10 cellular contexts compared by ENCODE assay signal in the genomic region with DNA sequence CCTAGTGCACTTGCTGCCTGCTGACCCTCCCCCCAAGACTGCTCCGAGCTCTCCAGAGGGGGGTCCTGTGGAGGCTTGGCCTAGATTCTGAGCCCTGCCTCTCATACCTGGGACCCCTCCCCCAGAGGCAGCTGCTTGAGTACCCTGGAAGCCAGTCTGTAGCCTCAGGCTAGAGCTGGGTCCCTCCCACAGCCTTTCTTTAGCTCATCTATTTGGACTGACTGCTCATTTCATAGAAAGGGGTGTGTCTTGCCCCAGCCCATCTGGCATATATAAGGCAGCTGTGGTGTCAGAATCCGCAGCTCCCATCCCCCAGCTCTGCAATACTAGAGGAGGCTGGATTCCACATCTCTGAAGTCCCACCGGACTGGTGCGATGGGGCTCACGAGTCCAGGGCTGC. TPM values are rescaled to one million over a fixed set of nuclear protein-coding genes. Genes with fewer than 3 reads are reported as not detected.
DNase-seq lines count a peak whose midpoint lies in the region; ATAC-seq and TF ChIP-seq lines count a peak whose summit lies in the region.
"Had no signal": no experiment of that assay in that cellular context is flagged by ENCODE, and none has a peak within 500 bp of the region (broad histone marks: within the 10 kb centered on the region; RNA-seq: fewer than 3 reads in every experiment).

No MANE protein-coding gene starts in this region.

- H4K20me1 ChIP-seq in mammary epithelial cell (ENCODE audit: insufficient read depth, low read length) = no peaks in the 10 kb centered on the region

- H3K27me3 Mint-ChIP-seq in chondrocyte (ENCODE audit: low read depth) = peaks cover 18% of the 10 kb centered on the region

- peak overlapping the region; percentile 31 for H2AFZ ChIP-seq in mammary epithelial cell (ENCODE audit: low read depth, low read length)

- BruUV-seq in mammary epithelial cell (replicated peaks; lab: Mats Ljungman, UMichigan) = no TSS peak

- in situ Hi-C loops in mammary epithelial cell (cut with MboI; ENCODE audit: low sequenced_read_pairs in 2 of 2) = no loop called here

- H3K36me3 Mint-ChIP-seq in chondrocyte (ENCODE audit: low read depth) = no peaks in the 10 kb centered on the region

- dilution Hi-C loops in mammary epithelial cell (cut with HindIII; ENCODE audit: low sequenced_read_pairs) = no loop called here

- H3K27me3 ChIP-seq in mammary epithelial cell (ENCODE audit: insufficient read depth, low read length) (no peaks in the 10 kb centered on the region), breast epithelium (no peaks in the 10 kb centered on the region), esophagus muscularis mucosa (no peaks in the 10 kb centered on the region), stomach smooth muscle (ENCODE audit: control insufficient read depth in 1 of 2, insufficient read depth in 2 of 2, low read length in 2 of 2) (no peaks in the 10 kb centered on the region)

- H3K79me2 ChIP-seq in mammary epithelial cell (ENCODE audit: insufficient read depth, low read length) = no peaks in the 10 kb centered on the region

- no peaks in the 10 kb centered on the region for H3K9me3 Mint-ChIP-seq in chondrocyte (ENCODE audit: low read depth)

- H3K4me1 ChIP-seq in mammary epithelial cell (ENCODE audit: insufficient read depth, low read length) = no peaks in the 10 kb centered on the region
- no peaks in the 10 kb centered on the region for H3K4me1 ChIP-seq in breast epithelium
- H3K4me1 ChIP-seq in esophagus muscularis mucosa = peaks cover 10 to 14% (median 11%) of the 10 kb centered on the region in 4 donors
- peaks cover 9% of the 10 kb centered on the region for H3K4me1 ChIP-seq in stomach smooth muscle (ENCODE audit: control insufficient read depth, insufficient read depth, low read length)

- H3K9me3 ChIP-seq in mammary epithelial cell (replicated peaks; ENCODE audit: insufficient read depth, low read length) (no peaks in the 10 kb centered on the region), breast epithelium (no peaks in the 10 kb centered on the region), esophagus muscularis mucosa (no peaks in the 10 kb centered on the region), stomach smooth muscle (ENCODE audit: control insufficient read depth in 2 of 2, low read length in 2 of 2) (no peaks in the 10 kb centered on the region)
- H3K9me3 ChIP-seq: neutrophil had no signal

- H3K4me3 ChIP-seq in mammary epithelial cell (replicated peaks in 1 of 3; ENCODE audit: insufficient read depth in 1 of 3, low read depth in 2 of 3, low read length in 3 of 3) = no peak overlapping the region
- H3K4me3 ChIP-seq in breast epithelium = no peak overlapping the region
- peak overlapping the region in 3 of 4 donors; percentile 27 to 38 (median 28) for H3K4me3 ChIP-seq in esophagus muscularis mucosa
- peak overlapping the region in 1 of 2 donors; percentile 69 for H3K4me3 ChIP-seq in stomach smooth muscle (ENCODE audit: low read length in 2 of 2)

- no peak for TF ChIP-seq CTCF in mammary epithelial cell (conservative IDR thresholded peaks at IDR 0.05 in 1 of 2, IDR thresholded peaks at IDR 0.05 in 1 of 2; ENCODE audit: extremely low read depth in 1 of 2, insufficient read depth in 1 of 2, low read depth in 1 of 2, low read length in 2 of 2)
- TF ChIP-seq CTCF in breast epithelium (IDR thresholded peaks at IDR 0.05) = no peak
- no peak for TF ChIP-seq CTCF in esophagus muscularis mucosa (IDR thresholded peaks at IDR 0.05)
- TF ChIP-seq CTCF in chondrocyte (IDR thresholded peaks at IDR 0.05) = no peak

- CTCF ChIA-PET in mammary epithelial cell (lab: Charles Lee; ENCODE audit: low non-redundant PET) = no interaction called here

- TF ChIP-seq EP300 in esophagus muscularis mucosa (IDR thresholded peaks at IDR 0.05) = no peak

- H3K27ac ChIP-seq in mammary epithelial cell (ENCODE audit: insufficient read depth, low read depth, low read length) = no peak overlapping the region
- H3K27ac ChIP-seq in breast epithelium = no peak overlapping the region
- no peak overlapping the region for H3K27ac ChIP-seq in esophagus muscularis mucosa (replicated peaks in 1 of 4)
- peak overlapping the region; percentile 64 for H3K27ac ChIP-seq in stomach smooth muscle (ENCODE audit: low read length)
- H3K27ac ChIP-seq: neutrophil had no signal

- no peak overlapping the region for H3K4me2 ChIP-seq in mammary epithelial cell (ENCODE audit: insufficient read depth, low read depth, low read length)

- DNase-seq in mammary epithelial cell = no peak
- DNase-seq in breast epithelium (ENCODE audit: low spot score in 2 of 2) = no peak
- DNase-seq in NCI-H226 = peak; percentile 30
- DNase-seq in esophagus muscularis mucosa (ENCODE audit: extremely low spot score) = no peak
- no peak for DNase-seq in chondrocyte (ENCODE audit: low spot score)
- DNase-seq: NCI-H1048 had no signal

- 88% methylated on average over 1 of the region's 5 CpGs for whole genome bisulfite sequencing in mammary epithelial cell (ENCODE audit: low coverage, missing lambda C conversion rate)
- WGBS in esophagus muscularis mucosa = 35% methylated on average over 5 of the region's 5 CpGs

- no peak overlapping the region for H3K27ac Mint-ChIP-seq in chondrocyte (ENCODE audit: unreplicated experiment)

- no peak overlapping the region for H3K4me3 Mint-ChIP-seq in chondrocyte (ENCODE audit: unreplicated experiment)

- no peaks in the 10 kb centered on the region for H3K36me3 ChIP-seq in mammary epithelial cell (ENCODE audit: insufficient read depth, low read length)
- H3K36me3 ChIP-seq in breast epithelium = no peaks in the 10 kb centered on the region
- H3K36me3 ChIP-seq in esophagus muscularis mucosa = no peaks in the 10 kb centered on the region
- no peaks in the 10 kb centered on the region for H3K36me3 ChIP-seq in stomach smooth muscle (ENCODE audit: control insufficient read depth in 2 of 2, insufficient read depth in 2 of 2, low read length in 2 of 2)
- H3K36me3 ChIP-seq: neutrophil had no signal

- ATAC-seq in GM19023 (IDR thresholded peaks at IDR 0.05; ENCODE audit: unreplicated experiment) (no peak), HG02884 (IDR thresholded peaks at IDR 0.05; ENCODE audit: unreplicated experiment) (no peak)

- TF ChIP-seq POLR2A in breast epithelium (IDR thresholded peaks at IDR 0.05) (no peak), esophagus muscularis mucosa (IDR thresholded peaks at IDR 0.05; ENCODE audit: low read depth) (no peak)

- intact Hi-C loops in mammary epithelial cell (cut with micrococcal nuclease) = loop anchor here (2.0 to 5.0 kb wide), 2 partner anchors 126 to 141 kb away; no protein-coding TSS in a partner anchor
- intact Hi-C loops in breast epithelium (cut with DNase I; ENCODE audit: low total_unique reads) = no loop called here
- intact Hi-C loops in esophagus muscularis mucosa (cut with DNase I) = no loop called here

- H3K4me1 Mint-ChIP-seq in chondrocyte (ENCODE audit: low read depth) = peaks cover 11% of the 10 kb centered on the region

- H3K9ac ChIP-seq in mammary epithelial cell (ENCODE audit: insufficient read depth, low read length) = no peak overlapping the region
- no peak overlapping the region for H3K9ac ChIP-seq in stomach smooth muscle (ENCODE audit: low read length in 2 of 2)

RNA-seq across cellular contexts. Expression of gene MPHOSPH10, which starts 26.1 kb away (rescaled TPM):
- total RNA-seq in mammary epithelial cell = 10 to 100 TPM; 10.5 to 28.1 TPM
- 9.2 TPM for polyA plus RNA-seq in mammary epithelial cell
- 30.1 TPM for polyA minus RNA-seq in mammary epithelial cell
- total RNA-seq in breast epithelium = 10 to 100 TPM; 24.8 to 32.1 (median 27.5) TPM
- total RNA-seq in esophagus muscularis mucosa = 10 to 100 TPM; 14.4 to 24.5 (median 17.9) TPM
- total RNA-seq in chondrocyte = 28.6 to 45.5 TPM (median 36.2 TPM) in 3 replicates

RNA-seq across cellular contexts. Expression of gene MCEE, which starts 26.5 kb away (rescaled TPM):
- total RNA-seq in mammary epithelial cell (1 to 10 TPM; 7.0 to 9.3 TPM), breast epithelium (10 to 100 TPM; 16.0 to 33.8 (median 27.5) TPM), esophagus muscularis mucosa (10 to 100 TPM in 3 of 4 donors, 1 to 10 TPM in 1; 9.0 to 23.3 (median 12.4) TPM), chondrocyte (21.1 to 26.5 TPM (median 22.6 TPM) in 3 replicates)
- polyA plus RNA-seq in mammary epithelial cell = 4.6 TPM
- 28.9 TPM for polyA minus RNA-seq in mammary epithelial cell

Comparison
In these comparisons a context has a peak if more than half of its experiments do, and no peak if none do; other contexts are left out.
1. H3K4me3 ChIP-seq: peak in esophagus muscularis mucosa (3 of 4); none in mammary epithelial cell (0 of 3) and breast epithelium (0 of 3).